Comparison of ENCODE assay signal across 16 cellular contexts in the genomic region with DNA sequence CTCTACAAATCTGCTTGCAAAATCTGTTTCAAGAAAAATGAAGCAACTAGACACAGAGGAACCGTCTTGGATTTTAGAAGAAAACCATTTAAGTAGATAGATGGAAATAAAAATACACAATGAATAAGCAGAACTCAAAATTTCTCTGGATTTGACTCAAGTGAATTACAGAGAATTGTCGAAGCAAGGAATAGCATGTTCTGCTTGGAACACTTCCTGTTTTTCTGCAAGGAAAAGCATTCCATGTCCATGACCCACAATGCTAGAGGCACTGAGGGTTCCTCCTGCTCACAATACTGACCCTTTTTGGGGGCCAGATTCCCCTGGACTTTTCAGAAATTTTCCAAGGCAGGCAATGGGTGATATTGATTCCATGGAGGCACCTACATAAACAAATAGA. TPM values are rescaled to one million over a fixed set of nuclear protein-coding genes. Genes with fewer than 3 reads are reported as not detected.
A peak's percentile ranks its signal among the peaks of the same experiment; 100 is the strongest.
DNase-seq lines count a peak whose midpoint lies in the region; ATAC-seq and TF ChIP-seq lines count a peak whose summit lies in the region.
"Had no signal": no experiment of that assay in that cellular context is flagged by ENCODE, and none has a peak within 500 bp of the region (broad histone marks: within the 10 kb centered on the region; RNA-seq: fewer than 3 reads in every experiment).

No MANE protein-coding gene starts in this region.

- H3K4me3 ChIP-seq in AG10803 (ENCODE audit: low read length) (no peak overlapping the region), ascending aorta (no peak overlapping the region), fibroblast of lung (replicated peaks in 1 of 4; ENCODE audit: control extremely low read depth in 1 of 4, insufficient read depth in 1 of 4, low read depth in 3 of 4, low read length in 4 of 4) (no peak overlapping the region), PC-3 (ENCODE audit: low read length) (no peak overlapping the region), adrenal gland (no peak overlapping the region)

- CTCF ChIA-PET in PC-3 (lab: Charles Lee) = no interaction called here

- H3K27ac Mint-ChIP-seq in activated CD4-positive, alpha-beta T cell treated with anti-CD3 and anti-CD28 coated beads, Interleukin-2, amount 10 ng/mL, durations not matched to agents 24 days and 14 days = no peak overlapping the region
- H3K27ac Mint-ChIP-seq: activated CD4-positive, alpha-beta T cell treated with anti-CD3 and anti-CD28 coated beads, Interleukin-2, amount 10 ng/mL, durations not matched to agents 7 days and 5 days; stimulated activated naive B cell treated with anti-CD40 and anti-IgM and Interleukin-4, amounts not matched to agents 10 μg/mL and 1 μg/mL and 100 μg/mL, for 72 hours had no signal

- H3K4me1 Mint-ChIP-seq in activated CD4-positive, alpha-beta T cell treated with anti-CD3 and anti-CD28 coated beads, Interleukin-2, amount 10 ng/mL, durations not matched to agents 24 days and 14 days = no peaks in the 10 kb centered on the region
- H3K4me1 Mint-ChIP-seq: activated CD4-positive, alpha-beta T cell treated with anti-CD3 and anti-CD28 coated beads, Interleukin-2, amount 10 ng/mL, durations not matched to agents 7 days and 5 days; stimulated activated naive B cell treated with anti-CD40 and anti-IgM and Interleukin-4, amounts not matched to agents 10 μg/mL and 1 μg/mL and 100 μg/mL, for 72 hours had no signal

- H3K9ac ChIP-seq in fibroblast of lung (ENCODE audit: insufficient read depth, low read length) (no peak overlapping the region), PC-3 (ENCODE audit: low read length) (no peak overlapping the region)

- peak; percentile 48 for DNase-seq in AG10803 (ENCODE audit: low read depth)
- DNase-seq in ascending aorta (ENCODE audit: low spot score in 2 of 2) = no peak
- DNase-seq in fibroblast of lung (ENCODE audit: low read depth in 2 of 2) = peak; percentile 23 to 46
- DNase-seq in renal cortical epithelial cell (ENCODE audit: low read depth) = peak; percentile 77
- no peak for DNase-seq in activated CD4-positive, alpha-beta T cell treated with anti-CD3 and anti-CD28 coated beads, Interleukin-2, amount 10 ng/mL, durations not matched to agents 24 days and 14 days
- DNase-seq in PC-3 = no peak
- no peak for DNase-seq in stimulated activated naive CD8-positive, alpha-beta T cell treated with anti-CD3 and anti-CD28 coated beads, Interleukin-15, Interleukin-2, amounts not matched to agents 100 U/mL and 50 U/mL, for 24 hours
- DNase-seq in adrenal gland = no peak
- DNase-seq: activated CD4-positive, alpha-beta T cell treated with anti-CD3 and anti-CD28 coated beads, Interleukin-2, amount 10 ng/mL, durations not matched to agents 7 days and 5 days; activated naive CD4-positive, alpha-beta T cell treated with Interleukin-2 at 50 U/mL for 16 hours; COR-L47; kidney; midbrain; NCI-H1105; NCI-H748 treated with DMSO at 0.1 percent for 48 hours; stimulated activated naive B cell treated with anti-CD40 and anti-IgM and Interleukin-4, amounts not matched to agents 10 μg/mL and 1 μg/mL and 100 μg/mL, for 72 hours had no signal

- H3K4me2 ChIP-seq in fibroblast of lung (ENCODE audit: extremely low read depth, insufficient read depth, low read length) = no peak overlapping the region
- no peak overlapping the region for H3K4me2 ChIP-seq in PC-3 (ENCODE audit: low read length)

- H3K79me2 ChIP-seq in fibroblast of lung (ENCODE audit: control insufficient read depth, insufficient read depth, low read length) = no peaks in the 10 kb centered on the region
- no peaks in the 10 kb centered on the region for H3K79me2 ChIP-seq in PC-3 (ENCODE audit: low read length)

- no peaks in the 10 kb centered on the region for H3K9me2 ChIP-seq in PC-3 (replicated peaks; ENCODE audit: low read length)

- no peak overlapping the region for H3K4me3 Mint-ChIP-seq in activated CD4-positive, alpha-beta T cell treated with anti-CD3 and anti-CD28 coated beads, Interleukin-2, amount 10 ng/mL, durations not matched to agents 24 days and 14 days
- H3K4me3 Mint-ChIP-seq: activated CD4-positive, alpha-beta T cell treated with anti-CD3 and anti-CD28 coated beads, Interleukin-2, amount 10 ng/mL, durations not matched to agents 7 days and 5 days; stimulated activated naive B cell treated with anti-CD40 and anti-IgM and Interleukin-4, amounts not matched to agents 10 μg/mL and 1 μg/mL and 100 μg/mL, for 72 hours had no signal

- no peaks in the 10 kb centered on the region for H3K9me3 Mint-ChIP-seq in activated CD4-positive, alpha-beta T cell treated with anti-CD3 and anti-CD28 coated beads, Interleukin-2, amount 10 ng/mL, durations not matched to agents 24 days and 14 days
- H3K9me3 Mint-ChIP-seq: activated CD4-positive, alpha-beta T cell treated with anti-CD3 and anti-CD28 coated beads, Interleukin-2, amount 10 ng/mL, durations not matched to agents 7 days and 5 days; stimulated activated naive B cell treated with anti-CD40 and anti-IgM and Interleukin-4, amounts not matched to agents 10 μg/mL and 1 μg/mL and 100 μg/mL, for 72 hours had no signal

- WGBS in adrenal gland, 4 donors = 53 to 67% (median 64%) methylated on average over 2 of the region's 2 CpGs

- peaks cover 8 to 74% of the 10 kb centered on the region in 2 donors for H3K4me1 ChIP-seq in ascending aorta
- H3K4me1 ChIP-seq in fibroblast of lung (ENCODE audit: control insufficient read depth, extremely low read depth, insufficient read depth, low read length) = peaks cover 3% of the 10 kb centered on the region
- no peaks in the 10 kb centered on the region for H3K4me1 ChIP-seq in PC-3 (ENCODE audit: insufficient read depth, low read length)
- H3K4me1 ChIP-seq in adrenal gland (replicated peaks in 1 of 2) = no peaks in the 10 kb centered on the region

- TF ChIP-seq CTCF in AG10803 (conservative IDR thresholded peaks at IDR 0.05; ENCODE audit: low read length) (no peak), ascending aorta (IDR thresholded peaks at IDR 0.05) (no peak), fibroblast of lung (conservative IDR thresholded peaks at IDR 0.05 in 1 of 2, IDR thresholded peaks at IDR 0.05 in 1 of 2; ENCODE audit: low read depth in 1 of 2, low read length in 2 of 2) (no peak), PC-3 (conservative IDR thresholded peaks at IDR 0.05; ENCODE audit: low read depth, low read length) (no peak), adrenal gland (IDR thresholded peaks at IDR 0.05) (no peak)

- intact Hi-C loops in ascending aorta (cut with DNase I) (loop anchor here (2.0 to 5.0 kb wide), 2 partner anchors 17 to 59 kb away; no protein-coding TSS in a partner anchor), PC-3 (cut with micrococcal nuclease) (no loop called here), adrenal gland (cut with DNase I) (no loop called here)
- intact Hi-C loops in activated CD4-positive, alpha-beta T cell treated with anti-CD3 and anti-CD28 coated beads, Interleukin-2, amount 10 ng/mL, durations not matched to agents 24 days and 14 days (cut with micrococcal nuclease) = no loop called here

- no peaks in the 10 kb centered on the region for H3K27me3 ChIP-seq in ascending aorta
- H3K27me3 ChIP-seq in fibroblast of lung (ENCODE audit: control insufficient read depth, insufficient read depth, low read length) = no peaks in the 10 kb centered on the region
- no peaks in the 10 kb centered on the region for H3K27me3 ChIP-seq in PC-3 (ENCODE audit: low read length)
- H3K27me3 ChIP-seq in adrenal gland = no peaks in the 10 kb centered on the region

- no peaks in the 10 kb centered on the region for H3K36me3 Mint-ChIP-seq in activated CD4-positive, alpha-beta T cell treated with anti-CD3 and anti-CD28 coated beads, Interleukin-2, amount 10 ng/mL, durations not matched to agents 24 days and 14 days (ENCODE audit: low read depth)
- H3K36me3 Mint-ChIP-seq: stimulated activated naive B cell treated with anti-CD40 and anti-IgM and Interleukin-4, amounts not matched to agents 10 μg/mL and 1 μg/mL and 100 μg/mL, for 72 hours had no signal

- H4K20me1 ChIP-seq in fibroblast of lung (ENCODE audit: control insufficient read depth, extremely low read depth, insufficient read depth, low read length) (no peaks in the 10 kb centered on the region), PC-3 (ENCODE audit: low read length) (no peaks in the 10 kb centered on the region)

- no peak for ATAC-seq in PC-3
- no peak for ATAC-seq in stimulated activated naive CD8-positive, alpha-beta T cell treated with anti-CD3 and anti-CD28 coated beads, Interleukin-15, Interleukin-2, amounts not matched to agents 100 U/mL and 50 U/mL, for 24 hours
- ATAC-seq: stimulated activated naive B cell treated with anti-CD40 and anti-IgM and Interleukin-4, amounts not matched to agents 10 μg/mL and 1 μg/mL and 100 μg/mL, for 72 hours had no signal

- H3K27ac ChIP-seq in ascending aorta = peak overlapping the region; percentile 84 to 96
- H3K27ac ChIP-seq in fibroblast of lung (ENCODE audit: insufficient read depth, low read length) = no peak overlapping the region
- no peak overlapping the region for H3K27ac ChIP-seq in PC-3 (ENCODE audit: low read length)
- no peak overlapping the region for H3K27ac ChIP-seq in adrenal gland

- POLR2A ChIA-PET in PC-3 (lab: Charles Lee; ENCODE audit: unreplicated experiment) = no interaction called here

- H3K36me3 ChIP-seq in ascending aorta (no peaks in the 10 kb centered on the region), fibroblast of lung (ENCODE audit: control insufficient read depth, insufficient read depth, low read length) (no peaks in the 10 kb centered on the region), PC-3 (ENCODE audit: low read depth, low read length) (no peaks in the 10 kb centered on the region), adrenal gland (replicated peaks in 1 of 2) (no peaks in the 10 kb centered on the region)

- no peaks in the 10 kb centered on the region for H3K9me3 ChIP-seq in ascending aorta
- H3K9me3 ChIP-seq in fibroblast of lung (ENCODE audit: control insufficient read depth, insufficient read depth, low read depth, low read length) = no peaks in the 10 kb centered on the region
- H3K9me3 ChIP-seq in PC-3 (ENCODE audit: low read length) = no peaks in the 10 kb centered on the region
- no peaks in the 10 kb centered on the region for H3K9me3 ChIP-seq in adrenal gland (replicated peaks in 1 of 3)

- no TSS peak for BruUV-seq in PC-3 (replicated peaks; lab: Mats Ljungman, UMichigan)

- H2AFZ ChIP-seq in fibroblast of lung (ENCODE audit: low read length) (no peak overlapping the region), PC-3 (ENCODE audit: low read length) (no peak overlapping the region)

- TF ChIP-seq POLR2A in adrenal gland (IDR thresholded peaks at IDR 0.05) = no peak

- no peaks in the 10 kb centered on the region for H3K27me3 Mint-ChIP-seq in activated CD4-positive, alpha-beta T cell treated with anti-CD3 and anti-CD28 coated beads, Interleukin-2, amount 10 ng/mL, durations not matched to agents 24 days and 14 days

- H3F3A ChIP-seq in PC-3 (ENCODE audit: low read length, unreplicated experiment) = no peaks in the 10 kb centered on the region

RNA-seq across cellular contexts. Expression of gene PRUNE2, which starts 29.8 kb away (rescaled TPM):
- 200 TPM for total RNA-seq in ascending aorta
- total RNA-seq in fibroblast of lung = 44.9 and 95.6 TPM in 2 replicates
- polyA plus RNA-seq in fibroblast of lung = 5.4 and 8.9 TPM in 2 replicates
- 7.0 and 7.9 TPM in 2 replicates for polyA plus RNA-seq in fibroblast of lung (2012)
- polyA minus RNA-seq in fibroblast of lung (ENCODE audit: low replicate concordance) = 4.1 and 8.2 TPM in 2 replicates
- 30.4 and 38.8 TPM in 2 replicates for total RNA-seq in renal cortical epithelial cell
- 0.40 and 0.50 TPM in 2 replicates for total RNA-seq in activated CD4-positive, alpha-beta T cell treated with anti-CD3 and anti-CD28 coated beads, Interleukin-2, amount 10 ng/mL, durations not matched to agents 24 days and 14 days
- not detected in 2 replicates for total RNA-seq in PC-3 (2014; rRNA removed)
- 10 to 100 TPM in 4 of 8 donors, 1 to 10 TPM in 4; 1.9 to 68.0 (median 9.8) TPM for total RNA-seq in adrenal gland
- polyA plus RNA-seq in adrenal gland = 10 to 100 TPM in 2 of 3 donors, 1 to 10 TPM in 1; 7.4 to 63.2 (median 10.9) TPM

Comparison
In these comparisons a context has a peak if more than half of its experiments do, and no peak if none do; other contexts are left out.
1. DNase-seq: peak in AG10803 (single experiment), fibroblast of lung (2 of 2) and renal cortical epithelial cell (single experiment); none in ascending aorta (0 of 2), activated CD4-positive, alpha-beta T cell treated with anti-CD3 and anti-CD28 coated beads, Interleukin-2, amount 10 ng/mL, durations not matched to agents 24 days and 14 days (single experiment), PC-3 (single experiment), stimulated activated naive CD8-positive, alpha-beta T cell treated with anti-CD3 and anti-CD28 coated beads, Interleukin-15, Interleukin-2, amounts not matched to agents 100 U/mL and 50 U/mL, for 24 hours (single experiment) and adrenal gland (0 of 7).
2. H3K27ac ChIP-seq: peak in ascending aorta (2 of 2); none in fibroblast of lung (single experiment), PC-3 (single experiment) and adrenal gland (0 of 5).